ENCODE assay signal across 11 cellular contexts in genomic region chr18:10142496-10143160, GRCh38.
A peak's percentile ranks its signal among the peaks of the same experiment; 100 is the strongest.
DNase-seq lines count a peak whose midpoint lies in the region.
"Had no signal": no experiment of that assay in that cellular context is flagged by ENCODE, and none has a peak within 500 bp of the region (broad histone marks: within the 10 kb centered on the region; RNA-seq: fewer than 3 reads in every experiment).

No MANE protein-coding gene starts in this region.

- H3K36me3 ChIP-seq in subcutaneous abdominal adipose tissue (ENCODE audit: control insufficient read depth in 5 of 5, insufficient read depth in 5 of 5, low read length in 5 of 5), result no peaks in the 10 kb centered on the region

- peak; percentile 30 for DNase-seq in HT-29 (ENCODE audit: low spot score)
- DNase-seq in astrocyte of the hippocampus (ENCODE audit: low read depth, low spot score), result peak; percentile 82
- DNase-seq in kidney tubule cell (ENCODE audit: low spot score), result peak; percentile 30
- no peak for DNase-seq in stimulated activated CD4-positive, alpha-beta T cell treated with anti-CD3 and anti-CD28 coated beads, Interleukin-2, amount 100 ng/mL, for 48 hours
- no peak for DNase-seq in stimulated activated naive CD4-positive, alpha-beta T cell (lab: John Stamatoyannopoulos, UW)
- DNase-seq in mucosa of gallbladder (ENCODE audit: low spot score), result no peak
- DNase-seq: activated CD4-positive, CD25-positive, alpha-beta regulatory T cell treated with anti-CD3 and anti-CD28 coated beads, Interleukin-2, amount 50 U/mL, for 72 hours; activated effector memory CD4-positive, alpha-beta T cell treated with anti-CD3 and anti-CD28 coated beads, Interleukin-2, amount 50 U/mL, for 16 hours; mammary epithelial cell; NCI-H526 had no signal

- peaks cover 15 to 47% (median 45%) of the 10 kb centered on the region in 5 donors for H3K4me1 ChIP-seq in subcutaneous abdominal adipose tissue (ENCODE audit: control insufficient read depth in 5 of 5, insufficient read depth in 5 of 5, low read length in 5 of 5)

- H3K9ac ChIP-seq in subcutaneous abdominal adipose tissue (ENCODE audit: low read length in 5 of 5), result peak overlapping the region in 2 of 5 donors; percentile 10 to 39

- peak overlapping the region; percentile 90 for H3K27ac ChIP-seq in subcutaneous abdominal adipose tissue (ENCODE audit: low read depth, low read length)

- no peak overlapping the region for H3K4me3 ChIP-seq in subcutaneous abdominal adipose tissue (ENCODE audit: low read depth in 1 of 5, low read length in 5 of 5)

- H3K27me3 ChIP-seq in subcutaneous abdominal adipose tissue (ENCODE audit: control insufficient read depth in 5 of 5, insufficient read depth in 4 of 5, low read length in 5 of 5), result no peaks in the 10 kb centered on the region

- no peaks in the 10 kb centered on the region for H3K9me3 ChIP-seq in subcutaneous abdominal adipose tissue (ENCODE audit: control insufficient read depth in 5 of 5, low read length in 5 of 5)

Comparison
In these comparisons a context has a peak if more than half of its experiments do, and no peak if none do; other contexts are left out.
1. DNase-seq: peak in HT-29 (single experiment), astrocyte of the hippocampus (single experiment) and kidney tubule cell (single experiment); none in stimulated activated CD4-positive, alpha-beta T cell treated with anti-CD3 and anti-CD28 coated beads, Interleukin-2, amount 100 ng/mL, for 48 hours (0 of 2), stimulated activated naive CD4-positive, alpha-beta T cell (0 of 6) and mucosa of gallbladder (single experiment).